1 cellular context compared by ENCODE assay signal in the genomic region with DNA sequence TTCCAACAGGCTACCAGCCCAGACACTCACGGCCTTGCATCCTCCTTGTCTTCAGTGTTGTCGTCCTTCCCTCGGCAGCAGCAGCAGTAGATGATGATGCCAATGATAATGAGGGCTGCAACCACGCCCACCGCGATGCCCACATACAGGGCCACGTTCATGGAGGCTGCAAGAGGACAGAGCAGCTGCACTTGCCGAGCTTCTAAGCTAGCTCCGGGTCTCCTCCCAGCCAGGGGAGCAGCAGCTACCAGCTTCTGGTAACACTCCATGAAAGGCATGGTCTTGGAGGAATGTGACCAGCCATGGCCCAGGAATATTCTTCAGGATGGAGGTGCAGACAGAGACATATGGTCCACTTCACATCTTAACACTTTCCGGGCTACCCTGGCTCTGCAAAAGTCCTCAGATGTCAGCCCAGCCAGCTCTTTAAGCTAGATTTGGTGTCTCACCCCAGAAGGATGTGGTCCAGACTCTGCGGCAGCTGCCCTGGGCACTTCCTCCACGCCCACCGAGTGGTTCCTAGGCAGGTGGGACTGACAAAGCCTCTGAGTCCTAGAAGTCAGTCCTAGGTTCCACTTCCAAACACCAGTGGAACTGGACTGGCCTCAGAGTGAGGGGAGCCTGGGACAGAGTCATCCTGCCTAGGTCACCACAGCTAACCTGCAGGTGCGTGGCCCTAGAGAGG.
TF ChIP-seq lines count a peak whose summit lies in the region.

No MANE protein-coding gene starts in this region.

TF ChIP-seq in HepG2, 621 proteins besides CTCF, POLR2A, EP300 and RAD21 (continued from another document):
- TF ChIP-seq, protein P1, sequence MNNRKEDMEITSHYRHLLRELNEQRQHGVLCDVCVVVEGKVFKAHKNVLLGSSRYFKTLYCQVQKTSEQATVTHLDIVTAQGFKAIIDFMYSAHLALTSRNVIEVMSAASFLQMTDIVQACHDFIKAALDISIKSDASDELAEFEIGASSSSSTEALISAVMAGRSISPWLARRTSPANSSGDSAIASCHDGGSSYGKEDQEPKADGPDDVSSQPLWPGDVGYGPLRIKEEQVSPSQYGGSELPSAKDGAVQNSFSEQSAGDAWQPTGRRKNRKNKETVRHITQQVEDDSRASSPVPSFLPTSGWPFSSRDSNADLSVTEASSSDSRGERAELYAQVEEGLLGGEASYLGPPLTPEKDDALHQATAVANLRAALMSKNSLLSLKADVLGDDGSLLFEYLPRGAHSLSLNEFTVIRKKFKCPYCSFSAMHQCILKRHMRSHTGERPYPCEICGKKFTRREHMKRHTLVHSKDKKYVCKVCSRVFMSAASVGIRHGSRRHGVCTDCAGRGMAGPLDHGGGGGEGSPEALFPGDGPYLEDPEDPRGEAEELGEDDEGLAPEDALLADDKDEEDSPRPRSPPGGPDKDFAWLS (CRISPR knock-in tag; IDR thresholded peaks at IDR 0.05; ENCODE audit: borderline replicate concordance): no peak
- TF ChIP-seq, protein P2, sequence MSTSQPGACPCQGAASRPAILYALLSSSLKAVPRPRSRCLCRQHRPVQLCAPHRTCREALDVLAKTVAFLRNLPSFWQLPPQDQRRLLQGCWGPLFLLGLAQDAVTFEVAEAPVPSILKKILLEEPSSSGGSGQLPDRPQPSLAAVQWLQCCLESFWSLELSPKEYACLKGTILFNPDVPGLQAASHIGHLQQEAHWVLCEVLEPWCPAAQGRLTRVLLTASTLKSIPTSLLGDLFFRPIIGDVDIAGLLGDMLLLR (CRISPR knock-in tag; IDR thresholded peaks at IDR 0.05): no peak
- TF ChIP-seq SMAD1 (CRISPR knock-in tag; IDR thresholded peaks at IDR 0.05; ENCODE audit: borderline replicate concordance, low read depth): no peak
- TF ChIP-seq PRMT3 (CRISPR knock-in tag; IDR thresholded peaks at IDR 0.05; ENCODE audit: borderline replicate concordance, low read depth): no peak
- no peak for TF ChIP-seq SOX13 (IDR thresholded peaks at IDR 0.05)
- no peak for TF ChIP-seq SOX13 (CRISPR knock-in tag; conservative IDR thresholded peaks at IDR 0.05 in 1 of 2, IDR thresholded peaks at IDR 0.05 in 1 of 2)
- no peak for TF ChIP-seq KLF11 (CRISPR knock-in tag; IDR thresholded peaks at IDR 0.05)
- no peak for TF ChIP-seq ZNF879 (CRISPR knock-in tag; IDR thresholded peaks at IDR 0.05)
- TF ChIP-seq EED (CRISPR knock-in tag; IDR thresholded peaks at IDR 0.05): no peak
- no peak for TF ChIP-seq ZKSCAN8 (CRISPR knock-in tag; IDR thresholded peaks at IDR 0.05; ENCODE audit: borderline replicate concordance)
- no peak for TF ChIP-seq ZNF20 (CRISPR knock-in tag; IDR thresholded peaks at IDR 0.05)
- no peak for TF ChIP-seq TBL1XR1 (IDR thresholded peaks at IDR 0.05; ENCODE audit: borderline replicate concordance, low read length, partially characterized antibody)
- no peak for TF ChIP-seq WIZ (CRISPR knock-in tag; IDR thresholded peaks at IDR 0.05)
- TF ChIP-seq ZBTB7A (CRISPR knock-in tag; IDR thresholded peaks at IDR 0.05): no peak
- TF ChIP-seq ZFP1 (CRISPR knock-in tag; IDR thresholded peaks at IDR 0.05): no peak
- TF ChIP-seq, protein P3, sequence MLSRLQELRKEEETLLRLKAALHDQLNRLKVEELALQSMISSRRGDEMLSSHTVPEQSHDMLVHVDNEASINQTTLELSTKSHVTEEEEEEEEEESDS (CRISPR knock-in tag; IDR thresholded peaks at IDR 0.05; ENCODE audit: borderline replicate concordance): no peak
